Comparison of ENCODE assay signal across 8 cellular contexts in the genomic region with DNA sequence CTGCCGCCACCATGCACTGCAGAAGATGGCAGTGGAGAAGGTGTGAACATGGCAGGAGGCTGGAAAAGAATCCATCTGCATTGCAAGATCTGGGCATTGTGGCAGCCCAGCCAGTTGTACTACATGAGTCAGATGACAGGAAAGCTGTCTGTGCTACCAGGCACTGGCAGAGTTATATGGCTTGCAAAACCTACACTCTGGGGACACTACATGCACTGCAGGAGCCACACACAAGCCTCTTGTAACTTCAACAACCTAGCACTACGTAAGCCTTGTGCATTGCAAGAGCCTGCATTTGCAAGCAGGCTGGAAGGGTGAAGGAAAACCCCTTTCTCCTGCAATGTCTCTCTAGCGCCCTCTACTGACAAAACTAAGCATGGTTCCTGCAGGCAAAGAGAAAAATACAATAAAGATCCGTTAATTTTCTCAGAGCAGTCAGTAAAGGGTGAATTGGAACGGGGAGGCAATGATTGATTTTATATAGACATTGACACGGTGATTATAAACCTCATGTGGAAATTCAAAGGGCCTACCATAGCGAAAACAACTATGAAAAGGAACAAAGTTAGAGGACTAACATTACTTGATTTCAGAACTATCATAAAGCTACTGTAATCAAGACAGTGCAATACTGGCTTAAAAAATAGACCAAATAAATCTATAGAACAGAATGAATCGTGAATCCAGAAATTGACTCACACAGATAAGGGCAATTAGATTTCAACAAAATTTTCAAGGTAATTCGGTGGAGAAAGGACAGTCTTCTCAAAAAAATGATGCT. TPM values are rescaled to one million over a fixed set of nuclear protein-coding genes. Genes with fewer than 3 reads are reported as not detected.
A peak's percentile ranks its signal among the peaks of the same experiment; 100 is the strongest.
DNase-seq lines count a peak whose midpoint lies in the region; ATAC-seq and TF ChIP-seq lines count a peak whose summit lies in the region.

No MANE protein-coding gene starts in this region.

- H3K4me1 ChIP-seq in GM23248 (ENCODE audit: insufficient read depth) (peaks cover 21% of the 10 kb centered on the region), SJCRH30 (no peaks in the 10 kb centered on the region), heart left ventricle (peaks cover 0 to 14% (median 2%) of the 10 kb centered on the region in 12 donors)

- H3K27me3 ChIP-seq in GM23248 (replicated peaks; ENCODE audit: insufficient read depth) (no peaks in the 10 kb centered on the region), SJCRH30 (peaks cover 3% of the 10 kb centered on the region; the same call in 1 of the 2 replicates), heart left ventricle (no peaks in the 10 kb centered on the region)

- H3K27ac ChIP-seq in GM23248 (no peak overlapping the region), SJCRH30 (no peak overlapping the region), heart left ventricle (no peak overlapping the region)

- H3K27me3 Mint-ChIP-seq in activated naive CD8-positive, alpha-beta T cell treated with anti-CD3 and anti-CD28 coated beads for 36 hours = peaks cover 8% of the 10 kb centered on the region

- intact Hi-C loops in heart left ventricle (cut with DNase I) = loop anchor here in 9 of 10 donors (2.0 to 10.0 kb wide), 8 partner anchors 194 to 474 kb away; a partner anchor contains a TSS

- no peaks in the 10 kb centered on the region for H3K79me2 ChIP-seq in GM23248 (ENCODE audit: insufficient read depth)

- no peaks in the 10 kb centered on the region for H3F3A ChIP-seq in GM23248 (ENCODE audit: insufficient read depth)

- TF ChIP-seq POLR2A in heart left ventricle (IDR thresholded peaks at IDR 0.05) = no peak

- peak; percentile 58 to 85 (median 80) for ATAC-seq in heart left ventricle

- peaks cover 13% of the 10 kb centered on the region for H3K4me1 Mint-ChIP-seq in activated naive CD8-positive, alpha-beta T cell treated with anti-CD3 and anti-CD28 coated beads for 36 hours

- no peaks in the 10 kb centered on the region for H4K20me1 ChIP-seq in GM23248 (ENCODE audit: insufficient read depth)

- DNase-seq in GM03348 (ENCODE audit: low spot score) = peak; percentile 54
- DNase-seq in GM23248 = peak; percentile 76
- DNase-seq in Kasumi-1 (lab: John Stamatoyannopoulos, UW) = peak; percentile 82 to 86
- DNase-seq in SJCRH30 = peak; percentile 43 to 74
- DNase-seq in activated naive CD8-positive, alpha-beta T cell treated with anti-CD3 and anti-CD28 coated beads for 36 hours = peak; percentile 42
- peak in 4 of 5 donors; percentile 26 to 43 (median 40) for DNase-seq in heart left ventricle
- peak; percentile 84 for DNase-seq in renal cortical epithelial cell (ENCODE audit: low read depth)
- no peak for DNase-seq in GM19238 (ENCODE audit: insufficient read length, low spot score)

- no peak overlapping the region for H3K4me3 Mint-ChIP-seq in activated naive CD8-positive, alpha-beta T cell treated with anti-CD3 and anti-CD28 coated beads for 36 hours

- H3K36me3 ChIP-seq in GM23248 (ENCODE audit: low read depth) = no peaks in the 10 kb centered on the region
- no peaks in the 10 kb centered on the region for H3K36me3 ChIP-seq in SJCRH30
- H3K36me3 ChIP-seq in heart left ventricle = peaks cover 0 to 25% (median 0%) of the 10 kb centered on the region in 9 donors

- peak; percentile 91 to 99 (median 96) for TF ChIP-seq CTCF in heart left ventricle (IDR thresholded peaks at IDR 0.05)

- H3K9ac ChIP-seq in GM23248 = no peak overlapping the region

- H3K9me3 ChIP-seq in GM23248 (ENCODE audit: low read depth) (no peaks in the 10 kb centered on the region), SJCRH30 (replicated peaks) (no peaks in the 10 kb centered on the region), heart left ventricle (no peaks in the 10 kb centered on the region)

- no peak overlapping the region for H3K27ac Mint-ChIP-seq in activated naive CD8-positive, alpha-beta T cell treated with anti-CD3 and anti-CD28 coated beads for 36 hours

- no peaks in the 10 kb centered on the region for H3K9me2 ChIP-seq in GM23248 (ENCODE audit: insufficient read depth)

- in situ Hi-C loops in GM23248 (cut with MboI) = loop anchor here (25.0 kb wide), 1 partner anchor 764 kb away; no protein-coding TSS in a partner anchor

- no peaks in the 10 kb centered on the region for H3K36me3 Mint-ChIP-seq in activated naive CD8-positive, alpha-beta T cell treated with anti-CD3 and anti-CD28 coated beads for 36 hours

- H2AFZ ChIP-seq in GM23248 = peak overlapping the region; percentile 58

- H3K9me3 Mint-ChIP-seq in activated naive CD8-positive, alpha-beta T cell treated with anti-CD3 and anti-CD28 coated beads for 36 hours = peaks cover 3% of the 10 kb centered on the region

- no peak overlapping the region for H3K4me3 ChIP-seq in GM23248
- no peak overlapping the region for H3K4me3 ChIP-seq in SJCRH30
- no peak overlapping the region for H3K4me3 ChIP-seq in heart left ventricle

- H3K4me2 ChIP-seq in GM23248 (ENCODE audit: unreplicated experiment) = no peak overlapping the region

- WGBS in GM23248 (ENCODE audit: low coverage in 1 of 2, low lambda C conversion rate in 2 of 2, missing lambda C conversion rate in 2 of 2), 2 experiments = 27 to 33% methylated on average over 9 of the region's 9 CpGs
- 28 to 33% (median 32%) methylated on average over 9 of the region's 9 CpGs for WGBS in heart left ventricle, 4 donors

RNA-seq across cellular contexts. Expression of a gene that starts 26.2 kb away (rescaled TPM):
- total RNA-seq in GM23248 (2014; rRNA removed; shearing (Covaris generic)) = 2.3 and 5.8 TPM in 2 replicates
- polyA plus RNA-seq in GM23248 (2016; fragmentation: Nextera tagmentation; extraction: Ambion mirVana) (1.7 and 3.0 TPM in 2 replicates), heart left ventricle (1 to 10 TPM; 1.7 to 3.1 TPM)
- not detected in 2 replicates for total RNA-seq in SJCRH30 (2014; rRNA removed; shearing (Covaris generic))
- total RNA-seq in activated naive CD8-positive, alpha-beta T cell treated with anti-CD3 and anti-CD28 coated beads for 36 hours = not detected
- total RNA-seq in heart left ventricle (1 to 10 TPM in 6 of 9 donors, under 1 TPM in 3; 0.48 to 7.3 (median 1.8) TPM), renal cortical epithelial cell (0.30 TPM in 1 of 2 replicates, not detected in the other)
